In genomic region chr9:136726631-136727191, GRCh38 we compare ENCODE assay signal across 6 cellular contexts. TPM values are rescaled to one million over a fixed set of nuclear protein-coding genes. Genes with fewer than 3 reads are reported as not detected.
A peak's percentile ranks its signal among the peaks of the same experiment; 100 is the strongest.
DNase-seq lines count a peak whose midpoint lies in the region; ATAC-seq and TF ChIP-seq lines count a peak whose summit lies in the region.

No MANE protein-coding gene starts in this region.

- H3K36me3 ChIP-seq in Panc1 (ENCODE audit: control insufficient read depth, insufficient read depth, low read length) (peaks cover 14% of the 10 kb centered on the region), rectal smooth muscle tissue (ENCODE audit: control insufficient read depth, insufficient read depth, low read length) (peaks cover 37% of the 10 kb centered on the region)

- ATAC-seq in Panc1 (no peak), HG03175 (IDR thresholded peaks at IDR 0.05; ENCODE audit: unreplicated experiment) (no peak)

- H3K27ac ChIP-seq in Panc1 (ENCODE audit: low read length) (peak overlapping the region; percentile 93), rectal smooth muscle tissue (ENCODE audit: low read depth, low read length) (no peak overlapping the region)

- H3K27me3 ChIP-seq in Panc1 (ENCODE audit: control insufficient read depth, insufficient read depth, low read length) (no peaks in the 10 kb centered on the region), rectal smooth muscle tissue (ENCODE audit: control insufficient read depth, insufficient read depth, low read length) (no peaks in the 10 kb centered on the region)

- H3K4me1 ChIP-seq in Panc1 (ENCODE audit: control insufficient read depth, insufficient read depth, low read length) (peaks cover 37% of the 10 kb centered on the region), rectal smooth muscle tissue (ENCODE audit: control insufficient read depth, insufficient read depth, low read length) (peaks cover 11% of the 10 kb centered on the region)

- no peak overlapping the region for H3K9ac ChIP-seq in rectal smooth muscle tissue (ENCODE audit: low read length)

- POLR2A ChIA-PET in Panc1 (lab: Charles Lee): no interaction called here

- CTCF ChIA-PET in Panc1 (lab: Charles Lee): interaction anchor here (0.6 kb wide), 1 partner anchor 20 kb away, joined by 4 read pairs; no protein-coding TSS in a partner anchor

- H3K4me3 ChIP-seq in Panc1 (ENCODE audit: low read depth in 2 of 2, low read length in 2 of 2) (peak overlapping the region; percentile 92 to 96), rectal smooth muscle tissue (ENCODE audit: low read length) (peak overlapping the region; percentile 91)

- intact Hi-C loops in Panc1 (cut with micrococcal nuclease; ENCODE audit: unreplicated experiment): no loop called here

- BruUV-seq in Panc1 (replicated peaks; lab: Mats Ljungman, UMichigan): TSS peak; percentile 91

- in situ Hi-C loops in Panc1 (cut with HindIII; ENCODE audit: low pct_unique_long_range_greater_than_20kb, low sequenced_read_pairs): no loop called here

- H3K9me3 ChIP-seq in Panc1 (ENCODE audit: control insufficient read depth, insufficient read depth, low read depth, low read length): no peaks in the 10 kb centered on the region

- TF ChIP-seq CTCF in Panc1 (IDR thresholded peaks at IDR 0.05): peak; percentile 60

- peak; percentile 80 for DNase-seq in DMS53 (lab: John Stamatoyannopoulos, UW)
- DNase-seq in Panc1 (ENCODE audit: low read depth, low spot score): peak; percentile 32
- DNase-seq in dermis blood vessel endothelial cell: peak; percentile 58
- no peak for DNase-seq in T1000 (lab: John Stamatoyannopoulos, UW)

RNA-seq across cellular contexts. Expression of gene DIPK1B, which starts 14.3 kb away (rescaled TPM):
- total RNA-seq in Panc1 (2021; ENCODE audit: unreplicated experiment) (10.6 TPM), dermis blood vessel endothelial cell (172 and 238 TPM in 2 replicates)
- polyA plus RNA-seq in Panc1 (2012; ENCODE audit: insufficient read length): 26.9 TPM

RNA-seq across cellular contexts. Expression of gene LCN10, which starts 16.0 kb away (rescaled TPM):
- not detected for total RNA-seq in Panc1 (2021; ENCODE audit: unreplicated experiment)
- not detected for polyA plus RNA-seq in Panc1 (2012; ENCODE audit: insufficient read length)
- total RNA-seq in dermis blood vessel endothelial cell: 0.05 TPM in 1 of 2 replicates, not detected in the other

RNA-seq across cellular contexts. Expression of gene LCN6, which starts 21.6 kb away (rescaled TPM):
- total RNA-seq in Panc1 (2021; ENCODE audit: unreplicated experiment) (not detected), dermis blood vessel endothelial cell (0.68 TPM in 1 of 2 replicates, not detected in the other)
- not detected for polyA plus RNA-seq in Panc1 (2012; ENCODE audit: insufficient read length)

RNA-seq across cellular contexts. Expression of gene LCN8, which starts 31.3 kb away (rescaled TPM):
- total RNA-seq in Panc1 (2021; ENCODE audit: unreplicated experiment) (not detected), dermis blood vessel endothelial cell (not detected in 2 replicates)
- polyA plus RNA-seq in Panc1 (2012; ENCODE audit: insufficient read length): not detected

RNA-seq across cellular contexts. Expression of gene LCN15, which starts 37.6 kb away (rescaled TPM):
- 0.05 TPM for total RNA-seq in Panc1 (2021; ENCODE audit: unreplicated experiment)
- 1.0 TPM for polyA plus RNA-seq in Panc1 (2012; ENCODE audit: insufficient read length)
- 0.05 TPM in 1 of 2 replicates, not detected in the other for total RNA-seq in dermis blood vessel endothelial cell

Comparison
In these comparisons a context has a peak if more than half of its experiments do, and no peak if none do; other contexts are left out.
1. RNA of gene DIPK1B, which starts 14.3 kb away (total RNA-seq): 172 to 238 TPM in dermis blood vessel endothelial cell; 10.6 TPM in Panc1 (single experiment); every median in the first group is over 10 times any median in the second.